ENCODE assay signal across 10 cellular contexts in the genomic region with DNA sequence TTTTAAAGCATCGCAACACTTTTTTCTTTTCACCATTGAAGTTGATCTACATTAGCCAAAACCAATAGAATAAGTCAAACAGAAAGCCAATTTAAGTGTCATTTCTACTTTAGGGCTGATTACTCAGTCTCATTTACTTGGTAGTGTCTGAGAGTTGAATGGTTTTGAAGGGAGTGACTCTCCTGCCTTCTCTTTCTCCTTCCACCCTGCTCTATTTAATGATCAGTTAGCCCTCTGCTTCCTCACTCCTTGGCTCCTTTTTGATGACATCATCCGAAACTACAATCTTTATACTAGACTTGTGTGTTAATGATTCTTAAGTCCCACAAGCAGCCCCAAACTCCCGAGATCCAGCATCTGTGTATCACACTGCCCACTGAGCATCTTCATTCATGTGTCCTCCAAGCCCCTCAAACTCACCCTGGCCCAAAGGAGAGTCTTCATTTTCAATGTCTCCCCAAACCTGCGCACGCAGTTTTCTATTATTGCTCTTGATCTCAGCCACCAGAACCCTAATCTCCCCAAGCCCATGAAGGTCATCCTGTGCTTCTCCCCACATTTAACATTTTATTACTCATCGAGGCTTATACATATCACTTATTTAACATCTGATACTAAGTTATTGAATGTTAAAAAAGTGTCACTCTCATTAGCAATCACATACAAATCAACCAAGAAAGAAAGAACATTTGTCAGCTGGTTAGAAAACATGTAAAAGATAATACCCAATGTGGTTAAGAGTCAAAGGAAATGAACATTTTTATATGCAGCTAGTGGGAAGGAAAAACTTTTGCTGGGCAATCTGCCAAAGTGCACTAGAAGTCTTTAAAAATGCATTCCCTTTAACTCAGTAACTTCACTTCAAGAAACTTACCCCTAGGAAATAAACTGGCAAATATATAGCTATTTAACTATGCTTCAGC. TPM values are rescaled to one million over a fixed set of nuclear protein-coding genes. Genes with fewer than 3 reads are reported as not detected.
DNase-seq lines count a peak whose midpoint lies in the region; ATAC-seq and TF ChIP-seq lines count a peak whose summit lies in the region.
"Had no signal": no experiment of that assay in that cellular context is flagged by ENCODE, and none has a peak within 500 bp of the region (broad histone marks: within the 10 kb centered on the region; RNA-seq: fewer than 3 reads in every experiment).

No MANE protein-coding gene starts in this region.

- no peak for TF ChIP-seq POLR2A in thyroid gland (IDR thresholded peaks at IDR 0.05)

- ATAC-seq in activated T-helper 17 cell treated with anti-CD3 and anti-CD28 coated beads, Interleukin-2, amount 50 U/mL, for 72 hours (replicated peaks), result peak; percentile 65
- ATAC-seq in HG03457 (IDR thresholded peaks at IDR 0.05; ENCODE audit: unreplicated experiment), result no peak
- ATAC-seq in natural killer cell treated with Interleukin-12 subunit alpha and Interleukin-12 subunit beta and Interleukin-15 and Interleukin-18, amount 100 ng/mL, for 72 hours, result no peak

- no peak for DNase-seq in activated T-cell treated with anti-CD3 and anti-CD28 coated beads, Interleukin-2, amount 50 U/mL, for 24 hours
- no peak for DNase-seq in activated T-cell treated with anti-CD3 and anti-CD28 coated beads for 4 hours
- peak; percentile 25 for DNase-seq in foreskin melanocyte
- DNase-seq in thyroid gland, result peak; percentile 38 to 48
- DNase-seq in stimulated activated CD4-positive, alpha-beta T cell treated with anti-CD3 and anti-CD28 coated beads, Interleukin-4, amount 100 ng/mL, for 24 hours, result no peak
- no peak for DNase-seq in natural killer cell treated with Interleukin-12 subunit alpha and Interleukin-12 subunit beta and Interleukin-15 and Interleukin-18, amount 100 ng/mL, for 72 hours (ENCODE audit: low spot score)
- DNase-seq: psoas muscle, T-helper 1 cell had no signal

- H3K27ac ChIP-seq in thyroid gland, result no peak overlapping the region
- H3K27ac ChIP-seq: psoas muscle had no signal

- no peaks in the 10 kb centered on the region for H3K36me3 ChIP-seq in thyroid gland

- no peak for TF ChIP-seq CTCF in thyroid gland (IDR thresholded peaks at IDR 0.05)

- H3K27ac Mint-ChIP-seq in activated T-cell treated with anti-CD3 and anti-CD28 coated beads, Interleukin-2, amount 50 U/mL, for 24 hours, result peak overlapping the region; percentile 19
- H3K27ac Mint-ChIP-seq in activated T-helper 17 cell treated with anti-CD3 and anti-CD28 coated beads, Interleukin-2, amount 50 U/mL, for 72 hours, result peak overlapping the region; percentile 4
- no peak overlapping the region for H3K27ac Mint-ChIP-seq in natural killer cell treated with Interleukin-12 subunit alpha and Interleukin-12 subunit beta and Interleukin-15 and Interleukin-18, amount 100 ng/mL, for 72 hours

- peaks cover 14% of the 10 kb centered on the region for H3K27me3 Mint-ChIP-seq in activated T-cell treated with anti-CD3 and anti-CD28 coated beads, Interleukin-2, amount 50 U/mL, for 24 hours
- H3K27me3 Mint-ChIP-seq in activated T-helper 17 cell treated with anti-CD3 and anti-CD28 coated beads, Interleukin-2, amount 50 U/mL, for 72 hours, result peaks cover 23% of the 10 kb centered on the region
- peaks cover 20 to 41% of the 10 kb centered on the region in 2 donors for H3K27me3 Mint-ChIP-seq in natural killer cell treated with Interleukin-12 subunit alpha and Interleukin-12 subunit beta and Interleukin-15 and Interleukin-18, amount 100 ng/mL, for 72 hours

- no peak overlapping the region for H3K4me3 ChIP-seq in thyroid gland (replicated peaks in 1 of 3)
- H3K4me3 ChIP-seq: psoas muscle had no signal

- intact Hi-C loops in thyroid gland (cut with DNase I), result no loop called here

- no peaks in the 10 kb centered on the region for H3K9me3 Mint-ChIP-seq in activated T-cell treated with anti-CD3 and anti-CD28 coated beads, Interleukin-2, amount 50 U/mL, for 24 hours
- H3K9me3 Mint-ChIP-seq in activated T-helper 17 cell treated with anti-CD3 and anti-CD28 coated beads, Interleukin-2, amount 50 U/mL, for 72 hours, result no peaks in the 10 kb centered on the region
- no peaks in the 10 kb centered on the region for H3K9me3 Mint-ChIP-seq in natural killer cell treated with Interleukin-12 subunit alpha and Interleukin-12 subunit beta and Interleukin-15 and Interleukin-18, amount 100 ng/mL, for 72 hours

- no peaks in the 10 kb centered on the region for H3K36me3 Mint-ChIP-seq in activated T-cell treated with anti-CD3 and anti-CD28 coated beads, Interleukin-2, amount 50 U/mL, for 24 hours (ENCODE audit: low read depth)
- H3K36me3 Mint-ChIP-seq in activated T-helper 17 cell treated with anti-CD3 and anti-CD28 coated beads, Interleukin-2, amount 50 U/mL, for 72 hours (ENCODE audit: low read depth), result no peaks in the 10 kb centered on the region
- no peaks in the 10 kb centered on the region for H3K36me3 Mint-ChIP-seq in natural killer cell treated with Interleukin-12 subunit alpha and Interleukin-12 subunit beta and Interleukin-15 and Interleukin-18, amount 100 ng/mL, for 72 hours

- 67 to 76% methylated on average over 6 of the region's 6 CpGs for WGBS in thyroid gland, 2 donors

- peaks cover 21% of the 10 kb centered on the region for H3K4me1 Mint-ChIP-seq in activated T-cell treated with anti-CD3 and anti-CD28 coated beads, Interleukin-2, amount 50 U/mL, for 24 hours (ENCODE audit: low read depth)
- H3K4me1 Mint-ChIP-seq in activated T-helper 17 cell treated with anti-CD3 and anti-CD28 coated beads, Interleukin-2, amount 50 U/mL, for 72 hours, result peaks cover 7% of the 10 kb centered on the region
- peaks cover 0 to 3% of the 10 kb centered on the region in 2 donors for H3K4me1 Mint-ChIP-seq in natural killer cell treated with Interleukin-12 subunit alpha and Interleukin-12 subunit beta and Interleukin-15 and Interleukin-18, amount 100 ng/mL, for 72 hours (ENCODE audit: low read depth in 2 of 2)

- peaks cover 14 to 19% of the 10 kb centered on the region in 2 donors for H3K4me1 ChIP-seq in thyroid gland
- H3K4me1 ChIP-seq: psoas muscle had no signal

- H3K27me3 ChIP-seq in thyroid gland, result no peaks in the 10 kb centered on the region

- H3K9me3 ChIP-seq in thyroid gland, result no peaks in the 10 kb centered on the region
- H3K9me3 ChIP-seq: psoas muscle had no signal

- H3K4me3 Mint-ChIP-seq in activated T-cell treated with anti-CD3 and anti-CD28 coated beads, Interleukin-2, amount 50 U/mL, for 24 hours, result no peak overlapping the region
- no peak overlapping the region for H3K4me3 Mint-ChIP-seq in activated T-helper 17 cell treated with anti-CD3 and anti-CD28 coated beads, Interleukin-2, amount 50 U/mL, for 72 hours
- no peak overlapping the region for H3K4me3 Mint-ChIP-seq in natural killer cell treated with Interleukin-12 subunit alpha and Interleukin-12 subunit beta and Interleukin-15 and Interleukin-18, amount 100 ng/mL, for 72 hours

RNA-seq across cellular contexts. Expression of a gene that starts 32.2 kb away (rescaled TPM):
- 10 to 100 TPM; 66.7 to 74.2 TPM for total RNA-seq in activated T-helper 17 cell treated with anti-CD3 and anti-CD28 coated beads, Interleukin-2, amount 50 U/mL, for 72 hours
- total RNA-seq in thyroid gland, result 100 to 1,000 TPM in 3 of 4 donors, 10 to 100 TPM in 1; 73.9 to 165 (median 119) TPM
- 10 to 100 TPM; 60.7 to 89.1 TPM for total RNA-seq in natural killer cell treated with Interleukin-12 subunit alpha and Interleukin-12 subunit beta and Interleukin-15 and Interleukin-18, amount 100 ng/mL, for 72 hours

Comparison
In these comparisons a context has a peak if more than half of its experiments do, and no peak if none do; other contexts are left out.
1. DNase-seq: peak in foreskin melanocyte (single experiment) and thyroid gland (2 of 2); none in activated T-cell treated with anti-CD3 and anti-CD28 coated beads, Interleukin-2, amount 50 U/mL, for 24 hours (single experiment), activated T-cell treated with anti-CD3 and anti-CD28 coated beads for 4 hours (single experiment), stimulated activated CD4-positive, alpha-beta T cell treated with anti-CD3 and anti-CD28 coated beads, Interleukin-4, amount 100 ng/mL, for 24 hours (single experiment) and natural killer cell treated with Interleukin-12 subunit alpha and Interleukin-12 subunit beta and Interleukin-15 and Interleukin-18, amount 100 ng/mL, for 72 hours (single experiment).
2. H3K27ac Mint-ChIP-seq: peak in activated T-cell treated with anti-CD3 and anti-CD28 coated beads, Interleukin-2, amount 50 U/mL, for 24 hours (single experiment) and activated T-helper 17 cell treated with anti-CD3 and anti-CD28 coated beads, Interleukin-2, amount 50 U/mL, for 72 hours (single experiment); none in natural killer cell treated with Interleukin-12 subunit alpha and Interleukin-12 subunit beta and Interleukin-15 and Interleukin-18, amount 100 ng/mL, for 72 hours (0 of 2).